In genomic region chr19:1286859-1287621, GRCh38 we compare ENCODE assay signal across 15 cellular contexts. TPM values are rescaled to one million over a fixed set of nuclear protein-coding genes. Genes with fewer than 3 reads are reported as not detected.
A peak's percentile ranks its signal among the peaks of the same experiment; 100 is the strongest.
DNase-seq lines count a peak whose midpoint lies in the region; TF ChIP-seq lines count a peak whose summit lies in the region.
"Had no signal": no experiment of that assay in that cellular context is flagged by ENCODE, and none has a peak within 500 bp of the region (broad histone marks: within the 10 kb centered on the region; RNA-seq: fewer than 3 reads in every experiment).

No MANE protein-coding gene starts in this region.

- H3K27ac ChIP-seq in SK-N-SH (ENCODE audit: low read depth in 2 of 2, low read length in 1 of 2) (peak overlapping the region in 1 of 2 experiments; percentile 74; a peak in 2 of 4 replicates), tibial artery (no peak overlapping the region)
- H3K27ac ChIP-seq: esophagus muscularis mucosa, sigmoid colon had no signal

- WGBS in SK-N-SH (ENCODE audit: low lambda C conversion rate), result 14% methylated on average over 26 of the region's 35 CpGs

- peaks cover 7% of the 10 kb centered on the region for H3K27me3 Mint-ChIP-seq in glutamatergic neuron (ENCODE audit: unreplicated experiment)

- no peaks in the 10 kb centered on the region for H3K36me3 ChIP-seq in SK-N-SH (replicated peaks in 1 of 2; ENCODE audit: control insufficient read depth in 1 of 2, insufficient read depth in 2 of 2, low read length in 1 of 2)
- H3K36me3 ChIP-seq in neuron (ENCODE audit: insufficient read depth, low read length), result no peaks in the 10 kb centered on the region
- H3K36me3 ChIP-seq in tibial artery, result no peaks in the 10 kb centered on the region
- H3K36me3 ChIP-seq: esophagus muscularis mucosa, sigmoid colon had no signal

- H3K4me2 ChIP-seq in SK-N-SH, result peak overlapping the region; percentile 75

- H3K4me1 ChIP-seq in SK-N-SH (ENCODE audit: control insufficient read depth in 1 of 2, insufficient read depth in 2 of 2, low read depth in 1 of 2, low read length in 1 of 2) (peaks cover 0 to 8% of the 10 kb centered on the region in 2 experiments; a peak in 1 of 4 replicates), neuron (ENCODE audit: insufficient read depth, low read length) (peaks cover 37% of the 10 kb centered on the region), tibial artery (peaks cover 0 to 32% (median 18%) of the 10 kb centered on the region in 4 donors)

- H3K4me3 Mint-ChIP-seq in glutamatergic neuron (ENCODE audit: unreplicated experiment), result peak overlapping the region; percentile 85

- H3F3A ChIP-seq in SK-N-SH (replicated peaks; ENCODE audit: insufficient read depth), result peaks cover 11% of the 10 kb centered on the region

- H3K27me3 ChIP-seq in SK-N-SH (ENCODE audit: insufficient read depth) (no peaks in the 10 kb centered on the region), neuron (ENCODE audit: insufficient read depth, low read length) (no peaks in the 10 kb centered on the region), tibial artery (peaks cover 3 to 90% of the 10 kb centered on the region in 2 donors)

- peak overlapping the region; percentile 52 for H3K27ac Mint-ChIP-seq in glutamatergic neuron (ENCODE audit: unreplicated experiment)
- H3K27ac Mint-ChIP-seq: CD4-positive, CD25-positive, alpha-beta regulatory T cell had no signal

- DNase-seq in GM20000 (ENCODE audit: low spot score) (peak; percentile 52), SK-N-SH (peak; percentile 90), glutamatergic neuron (peak; percentile 45), tibial artery (no peak), C1 segment of cervical spinal cord (lab: John Stamatoyannopoulos, UW) (no peak), OCI-M2 (lab: John Stamatoyannopoulos, UW; ENCODE audit: unreplicated experiment) (no peak), nucleus accumbens (lab: John Stamatoyannopoulos, UW) (no peak)
- DNase-seq: activated gamma-delta T cell; CD4-positive, CD25-positive, alpha-beta regulatory T cell; central memory CD4-positive, alpha-beta T cell; Kasumi-1; sigmoid colon; T-helper 1 cell had no signal

- H3K9me3 Mint-ChIP-seq in glutamatergic neuron (ENCODE audit: unreplicated experiment), result peaks cover 4% of the 10 kb centered on the region

- H3K9me2 ChIP-seq in SK-N-SH, result no peaks in the 10 kb centered on the region

- no peaks in the 10 kb centered on the region for H3K79me2 ChIP-seq in SK-N-SH (ENCODE audit: insufficient read depth)

- no peaks in the 10 kb centered on the region for H3K36me3 Mint-ChIP-seq in glutamatergic neuron (ENCODE audit: unreplicated experiment)

- H4K20me1 ChIP-seq in SK-N-SH (ENCODE audit: insufficient read depth), result no peaks in the 10 kb centered on the region

- POLR2A ChIA-PET in SK-N-SH (lab: Yijun Ruan, JAX), result interaction anchor here (1.2 to 2.2 kb wide), 2 partner anchors 18 to 73 kb away, joined by 3 to 10 read pairs; partner anchors contain the start of gene CIRBP

- H3K9ac ChIP-seq in SK-N-SH, result peak overlapping the region; percentile 19; the same call in 1 of the 2 replicates

- no peak for TF ChIP-seq RAD21 in SK-N-SH (IDR thresholded peaks at IDR 0.05; ENCODE audit: low read length)

- CTCF ChIA-PET in SK-N-SH (lab: Yijun Ruan, JAX), result interaction anchor here (0.8 to 1.9 kb wide), 8 partner anchors 8 to 385 kb away, joined by 3 to 8 read pairs (median 4); no protein-coding TSS in a partner anchor

- H2AFZ ChIP-seq in SK-N-SH (ENCODE audit: low read depth), result 0 out of 2 replicates have a peak overlapping the region, but pooled peaks have one; percentile 5
- no peak overlapping the region for H2AFZ ChIP-seq in neuron (ENCODE audit: low read depth, low read length)

- no peak for TF ChIP-seq EP300 in SK-N-SH (IDR thresholded peaks at IDR 0.05; ENCODE audit: borderline replicate concordance in 1 of 2, low read depth in 1 of 2, low read length in 1 of 2)

- no peaks in the 10 kb centered on the region for H3K4me1 Mint-ChIP-seq in glutamatergic neuron (ENCODE audit: low read depth, unreplicated experiment)

- intact Hi-C loops in tibial artery (cut with DNase I; ENCODE audit: low total_unique reads), result no loop called here

- TF ChIP-seq CTCF in GM20000 (IDR thresholded peaks at IDR 0.05; ENCODE audit: extremely low read depth, missing control alignments) (no peak), SK-N-SH (IDR thresholded peaks at IDR 0.05) (no peak), glutamatergic neuron (IDR thresholded peaks at IDR 0.05; ENCODE audit: partially characterized antibody, unreplicated experiment) (no peak), tibial artery (IDR thresholded peaks at IDR 0.05) (no peak)

- H3K9me3 ChIP-seq in SK-N-SH, result no peaks in the 10 kb centered on the region
- no peaks in the 10 kb centered on the region for H3K9me3 ChIP-seq in neuron (ENCODE audit: low read length)
- H3K9me3 ChIP-seq in tibial artery, result no peaks in the 10 kb centered on the region
- H3K9me3 ChIP-seq: esophagus muscularis mucosa, sigmoid colon had no signal

- H3K4me3 ChIP-seq in SK-N-SH (ENCODE audit: low read depth in 2 of 2, low read length in 1 of 2), result peak overlapping the region; percentile 57 to 63
- peak overlapping the region; percentile 60 for H3K4me3 ChIP-seq in neuron (ENCODE audit: low read length)
- H3K4me3 ChIP-seq in tibial artery, result no peak overlapping the region

TF ChIP-seq in SK-N-SH, 30 proteins besides CTCF, POLR2A, EP300 and RAD21:
- TF ChIP-seq FOXM1 (IDR thresholded peaks at IDR 0.05; ENCODE audit: low read depth), result no peak
- TF ChIP-seq TCF12 (IDR thresholded peaks at IDR 0.05), result no peak
- no peak for TF ChIP-seq USF2 (IDR thresholded peaks at IDR 0.05; ENCODE audit: borderline replicate concordance, low read depth, low read length)
- no peak for TF ChIP-seq GABPA (IDR thresholded peaks at IDR 0.05; ENCODE audit: low read depth)
- TF ChIP-seq FOXJ3 (CRISPR knock-in tag; IDR thresholded peaks at IDR 0.05), result no peak
- TF ChIP-seq ELF1 (IDR thresholded peaks at IDR 0.05), result no peak
- TF ChIP-seq RCOR1 (IDR thresholded peaks at IDR 0.05; ENCODE audit: low read length), result no peak
- TF ChIP-seq EZH2phosphoT487 (IDR thresholded peaks at IDR 0.05; ENCODE audit: borderline replicate concordance, low read depth), result no peak
- no peak for TF ChIP-seq PBX3 (IDR thresholded peaks at IDR 0.05)
- TF ChIP-seq MXI1 (IDR thresholded peaks at IDR 0.05; ENCODE audit: low read depth, low read length), result no peak
- TF ChIP-seq ZBTB33 (IDR thresholded peaks at IDR 0.05; ENCODE audit: borderline replicate concordance, low read depth), result no peak
- no peak for TF ChIP-seq TAF1 (IDR thresholded peaks at IDR 0.05; ENCODE audit: borderline replicate concordance, low read depth, low read length)
- TF ChIP-seq JUND (IDR thresholded peaks at IDR 0.05), result no peak
TF ChIP-seq in SK-N-SH: peak in this region for 0.

RNA-seq across cellular contexts. Expression of gene EFNA2, which starts 1.4 kb away (rescaled TPM):
- 0.67 and 1.1 TPM in 2 replicates for polyA plus RNA-seq in SK-N-SH (2012; rRNA removed)
- polyA plus RNA-seq in SK-N-SH (2012; cell fraction: cytosol; rRNA removed), result 0.39 and 0.63 TPM in 2 replicates
- 0.33 and 0.44 TPM in 2 replicates for polyA plus RNA-seq in SK-N-SH (2012; cell fraction: nucleus; rRNA removed)
- 61.4 TPM for total RNA-seq in glutamatergic neuron (ENCODE audit: unreplicated experiment)
- total RNA-seq: CD4-positive, CD25-positive, alpha-beta regulatory T cell; esophagus muscularis mucosa; sigmoid colon had no signal
- polyA plus RNA-seq: CD4-positive, CD25-positive, alpha-beta regulatory T cell had no signal

RNA-seq across cellular contexts. Expression of gene FAM174C, which starts 11.7 kb away (rescaled TPM):
- polyA plus RNA-seq in SK-N-SH (2012; rRNA removed), result 53.5 and 78.0 TPM in 2 replicates
- 35.5 and 51.2 TPM in 2 replicates for polyA plus RNA-seq in SK-N-SH (2012; cell fraction: cytosol; rRNA removed)
- 76.2 and 162 TPM in 2 replicates for polyA plus RNA-seq in SK-N-SH (2012; cell fraction: nucleus; rRNA removed)
- 17.3 TPM for total RNA-seq in glutamatergic neuron (ENCODE audit: unreplicated experiment)

RNA-seq across cellular contexts. Expression of gene CIRBP, which starts 17.9 kb away (rescaled TPM):
- polyA plus RNA-seq in SK-N-SH (2012; rRNA removed), result 762 and 857 TPM in 2 replicates
- polyA plus RNA-seq in SK-N-SH (2012; cell fraction: cytosol; rRNA removed), result 628 and 677 TPM in 2 replicates
- 2,521 and 3,638 TPM in 2 replicates for polyA plus RNA-seq in SK-N-SH (2012; cell fraction: nucleus; rRNA removed)
- total RNA-seq in glutamatergic neuron (ENCODE audit: unreplicated experiment), result 341 TPM

RNA-seq across cellular contexts. Expression of gene MIDN, which starts 38.7 kb away (rescaled TPM):
- 8.2 and 13.9 TPM in 2 replicates for polyA plus RNA-seq in SK-N-SH (2012; rRNA removed)
- 6.8 and 9.9 TPM in 2 replicates for polyA plus RNA-seq in SK-N-SH (2012; cell fraction: cytosol; rRNA removed)
- 53.9 and 79.1 TPM in 2 replicates for polyA plus RNA-seq in SK-N-SH (2012; cell fraction: nucleus; rRNA removed)
- 325 TPM for total RNA-seq in glutamatergic neuron (ENCODE audit: unreplicated experiment)

RNA-seq across cellular contexts. Expression of gene ATP5F1D, which starts 45.5 kb away (rescaled TPM):
- polyA plus RNA-seq in SK-N-SH (2012; rRNA removed), result 133 and 226 TPM in 2 replicates
- polyA plus RNA-seq in SK-N-SH (2012; cell fraction: cytosol; rRNA removed), result 114 and 155 TPM in 2 replicates
- 81.6 and 162 TPM in 2 replicates for polyA plus RNA-seq in SK-N-SH (2012; cell fraction: nucleus; rRNA removed)
- total RNA-seq in glutamatergic neuron (ENCODE audit: unreplicated experiment), result 129 TPM

Comparison
In these comparisons a context has a peak if more than half of its experiments do, and no peak if none do; other contexts are left out.
1. DNase-seq: peak in GM20000 (single experiment), SK-N-SH (single experiment) and glutamatergic neuron (single experiment); none in tibial artery (0 of 2), C1 segment of cervical spinal cord (0 of 14), OCI-M2 (single experiment) and nucleus accumbens (0 of 56).
2. H3K4me3 ChIP-seq: peak in SK-N-SH (2 of 2) and neuron (single experiment); none in tibial artery (0 of 2).